In genomic region chr13:37059136-37059847, GRCh38 we compare ENCODE assay signal across 8 cellular contexts. TPM values are rescaled to one million over a fixed set of nuclear protein-coding genes. Genes with fewer than 3 reads are reported as not detected.
DNase-seq lines count a peak whose midpoint lies in the region; ATAC-seq, FAIRE-seq and TF ChIP-seq lines count a peak whose summit lies in the region.

SUPT20H (minus strand) TSS chr13:37059688; CDS start chr13:37051490, 8,198 bp downstream.

- DNase-seq in ELR (ENCODE audit: low read depth) (peak; percentile 93), H54 (ENCODE audit: insufficient read length, low spot score) (peak; percentile 55), LoVo (ENCODE audit: low spot score) (peak; percentile 91), fibroblast of peridontal ligament (ENCODE audit: extremely low read depth) (peak; percentile 77)
- peak; percentile 90 for DNase-seq in activated T-helper 9 cell treated with anti-CD3 and anti-CD28 coated beads, Interleukin-2, amount 50 U/mL, for 16 hours (ENCODE audit: low read depth)
- peak; percentile 93 for DNase-seq in natural killer cell treated with Interleukin-12 subunit alpha and Interleukin-12 subunit beta and Interleukin-15 and Interleukin-18, amount 100 ng/mL, for 72 hours (ENCODE audit: low spot score)
- DNase-seq in stimulated activated naive CD4-positive, alpha-beta T cell treated with Interleukin-2 at 50 U/mL for 16 hours (lab: John Stamatoyannopoulos, UW) = peak; percentile 95

- peak; percentile 90 for TF ChIP-seq POLR2A in H54 (IDR thresholded peaks at IDR 0.05; ENCODE audit: low read depth, low read length)
- peak; percentile 82 for TF ChIP-seq POLR2A in Raji (IDR thresholded peaks at IDR 0.05; ENCODE audit: insufficient read depth, low read depth, low read length)

- no peaks in the 10 kb centered on the region for H3K9me3 Mint-ChIP-seq in natural killer cell treated with Interleukin-12 subunit alpha and Interleukin-12 subunit beta and Interleukin-15 and Interleukin-18, amount 100 ng/mL, for 72 hours

- no peak for FAIRE-seq in H54 (lab: Jason Lieb, UNC)

- ATAC-seq in natural killer cell treated with Interleukin-12 subunit alpha and Interleukin-12 subunit beta and Interleukin-15 and Interleukin-18, amount 100 ng/mL, for 72 hours = peak; percentile 99 to 100

- H3K36me3 Mint-ChIP-seq in natural killer cell treated with Interleukin-12 subunit alpha and Interleukin-12 subunit beta and Interleukin-15 and Interleukin-18, amount 100 ng/mL, for 72 hours = no peaks in the 10 kb centered on the region

- H3K4me1 Mint-ChIP-seq in natural killer cell treated with Interleukin-12 subunit alpha and Interleukin-12 subunit beta and Interleukin-15 and Interleukin-18, amount 100 ng/mL, for 72 hours (ENCODE audit: low read depth in 2 of 2) = peaks cover 17 to 30% of the 10 kb centered on the region in 2 donors

- H3K27me3 Mint-ChIP-seq in natural killer cell treated with Interleukin-12 subunit alpha and Interleukin-12 subunit beta and Interleukin-15 and Interleukin-18, amount 100 ng/mL, for 72 hours = peaks cover 9 to 10% of the 10 kb centered on the region in 2 donors

- peak within 1 kb of the TSS; percentile 85 to 97 for H3K27ac Mint-ChIP-seq in natural killer cell treated with Interleukin-12 subunit alpha and Interleukin-12 subunit beta and Interleukin-15 and Interleukin-18, amount 100 ng/mL, for 72 hours

- peak within 1 kb of the TSS; percentile 93 for H3K4me3 Mint-ChIP-seq in natural killer cell treated with Interleukin-12 subunit alpha and Interleukin-12 subunit beta and Interleukin-15 and Interleukin-18, amount 100 ng/mL, for 72 hours

RNA-seq across cellular contexts. Expression of gene SUPT20H, which starts in this region (rescaled TPM):
- total RNA-seq in natural killer cell treated with Interleukin-12 subunit alpha and Interleukin-12 subunit beta and Interleukin-15 and Interleukin-18, amount 100 ng/mL, for 72 hours = 10 to 100 TPM; 66.6 to 83.9 TPM

Comparison
In these comparisons a context has a peak if more than half of its experiments do, and no peak if none do; other contexts are left out.
1. Peak in every context shown above with its lines: DNase-seq and ATAC-seq.